In the genomic region with DNA sequence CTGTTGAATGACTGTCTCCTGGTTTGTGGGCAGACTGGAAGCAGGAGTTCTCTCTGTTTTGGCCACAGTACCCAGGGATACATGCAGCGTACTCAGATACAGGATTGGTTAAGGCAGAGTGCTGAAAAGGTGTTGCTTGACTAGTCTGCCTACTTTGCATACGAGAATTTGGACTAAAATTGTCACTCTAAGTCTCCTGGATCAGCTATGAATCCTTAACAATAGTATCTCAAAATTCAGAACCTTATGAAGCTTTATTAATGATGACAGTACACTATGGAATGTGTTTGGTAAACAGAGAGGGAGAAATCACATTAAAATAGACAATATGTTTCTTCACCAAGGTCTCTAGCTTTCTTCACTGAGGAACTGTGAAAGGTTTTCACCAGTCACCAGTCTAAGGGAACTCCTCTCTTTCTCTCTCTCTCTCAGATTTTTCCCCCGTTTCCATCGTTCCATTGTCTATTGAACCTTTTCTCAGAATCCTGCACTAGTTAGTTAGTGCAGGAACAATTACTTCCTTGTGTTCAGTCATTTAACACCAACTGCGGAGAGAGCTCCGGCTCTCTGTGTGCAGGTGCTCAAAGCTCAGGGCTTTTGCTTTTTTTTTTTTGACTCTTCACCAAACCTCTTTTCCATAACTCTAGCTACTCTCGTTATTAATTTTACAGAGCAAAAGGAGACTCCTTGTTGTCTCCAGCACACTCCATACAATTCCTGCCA, we compare ENCODE assay signal across 14 cellular contexts.
DNase-seq lines count a peak whose midpoint lies in the region; ATAC-seq and TF ChIP-seq lines count a peak whose summit lies in the region.
"Had no signal": no experiment of that assay in that cellular context is flagged by ENCODE, and none has a peak within 500 bp of the region (broad histone marks: within the 10 kb centered on the region; RNA-seq: fewer than 3 reads in every experiment).

No MANE protein-coding gene starts in this region.

- peak; percentile 39 for DNase-seq in EH (ENCODE audit: low read depth)
- DNase-seq in NCI-H526 treated with DMSO at 0.1 percent for 48 hours (lab: John Stamatoyannopoulos, UW), result peak; percentile 80
- no peak for DNase-seq in endothelial cell (ENCODE audit: low spot score)
- no peak for DNase-seq in neural crest cell (ENCODE audit: low read depth, low spot score)
- DNase-seq in activated CD4-positive, alpha-beta T cell treated with anti-CD3 and anti-CD28 coated beads for 36 hours, result no peak
- DNase-seq in posterior cingulate gyrus, result no peak
- DNase-seq in activated CD8-positive, alpha-beta memory T cell treated with anti-CD3 and anti-CD28 coated beads for 24 hours, result no peak
- DNase-seq in NCI-H1092 (lab: John Stamatoyannopoulos, UW), result no peak
- DNase-seq: activated effector memory CD4-positive, alpha-beta T cell treated with Interleukin-2 at 50 U/mL for 16 hours; colonic mucosa; NCI-H1417; NCI-H345; transverse colon had no signal

- H3K27ac Mint-ChIP-seq in endothelial cell (ENCODE audit: unreplicated experiment) (peak overlapping the region; percentile 91), neural crest cell (ENCODE audit: unreplicated experiment) (peak overlapping the region; percentile 48)
- H3K27ac Mint-ChIP-seq in activated CD4-positive, alpha-beta T cell treated with anti-CD3 and anti-CD28 coated beads for 36 hours, result no peak overlapping the region
- H3K27ac Mint-ChIP-seq: stimulated activated memory B cell treated with anti-CD40 and anti-IgM and Interleukin-4, amounts not matched to agents 10 μg/mL and 1 μg/mL and 100 μg/mL, for 72 hours had no signal

- H3K36me3 Mint-ChIP-seq in endothelial cell (ENCODE audit: low read depth, unreplicated experiment), result no peaks in the 10 kb centered on the region
- no peaks in the 10 kb centered on the region for H3K36me3 Mint-ChIP-seq in neural crest cell (ENCODE audit: low read depth)
- no peaks in the 10 kb centered on the region for H3K36me3 Mint-ChIP-seq in activated CD4-positive, alpha-beta T cell treated with anti-CD3 and anti-CD28 coated beads for 36 hours (ENCODE audit: low read depth)
- H3K36me3 Mint-ChIP-seq: stimulated activated memory B cell treated with anti-CD40 and anti-IgM and Interleukin-4, amounts not matched to agents 10 μg/mL and 1 μg/mL and 100 μg/mL, for 72 hours had no signal

- POLR2A ChIA-PET in activated CD4-positive, alpha-beta T cell treated with anti-CD3 and anti-CD28 coated beads for 36 hours (lab: Charles Lee), result no interaction called here

- H3K4me3 Mint-ChIP-seq in endothelial cell (ENCODE audit: unreplicated experiment) (no peak overlapping the region), neural crest cell (no peak overlapping the region)
- H3K4me3 Mint-ChIP-seq in activated CD4-positive, alpha-beta T cell treated with anti-CD3 and anti-CD28 coated beads for 36 hours, result no peak overlapping the region
- H3K4me3 Mint-ChIP-seq: stimulated activated memory B cell treated with anti-CD40 and anti-IgM and Interleukin-4, amounts not matched to agents 10 μg/mL and 1 μg/mL and 100 μg/mL, for 72 hours had no signal

- H3K9me3 Mint-ChIP-seq in endothelial cell (ENCODE audit: unreplicated experiment) (no peaks in the 10 kb centered on the region), neural crest cell (no peaks in the 10 kb centered on the region)
- H3K9me3 Mint-ChIP-seq in activated CD4-positive, alpha-beta T cell treated with anti-CD3 and anti-CD28 coated beads for 36 hours (ENCODE audit: low read depth), result no peaks in the 10 kb centered on the region
- H3K9me3 Mint-ChIP-seq: stimulated activated memory B cell treated with anti-CD40 and anti-IgM and Interleukin-4, amounts not matched to agents 10 μg/mL and 1 μg/mL and 100 μg/mL, for 72 hours had no signal

- no peak for TF ChIP-seq CTCF in endothelial cell (IDR thresholded peaks at IDR 0.05; ENCODE audit: unreplicated experiment)
- no peak for TF ChIP-seq CTCF in neural crest cell (conservative IDR thresholded peaks at IDR 0.05)

- H3K4me1 Mint-ChIP-seq in endothelial cell (ENCODE audit: unreplicated experiment) (peaks cover 47% of the 10 kb centered on the region), neural crest cell (peaks cover 62% of the 10 kb centered on the region)
- no peaks in the 10 kb centered on the region for H3K4me1 Mint-ChIP-seq in activated CD4-positive, alpha-beta T cell treated with anti-CD3 and anti-CD28 coated beads for 36 hours
- H3K4me1 Mint-ChIP-seq: stimulated activated memory B cell treated with anti-CD40 and anti-IgM and Interleukin-4, amounts not matched to agents 10 μg/mL and 1 μg/mL and 100 μg/mL, for 72 hours had no signal

- CTCF ChIA-PET in activated CD4-positive, alpha-beta T cell treated with anti-CD3 and anti-CD28 coated beads for 36 hours (lab: Charles Lee), result interaction anchor here (0.6 to 0.7 kb wide), 2 partner anchors 36 to 64 kb away, joined by 4 read pairs; no protein-coding TSS in a partner anchor

- ATAC-seq in activated CD4-positive, alpha-beta T cell treated with anti-CD3 and anti-CD28 coated beads for 36 hours, result no peak
- ATAC-seq: stimulated activated memory B cell treated with anti-CD40 and anti-IgM and Interleukin-4, amounts not matched to agents 10 μg/mL and 1 μg/mL and 100 μg/mL, for 72 hours had no signal

- intact Hi-C loops in activated CD4-positive, alpha-beta T cell treated with anti-CD3 and anti-CD28 coated beads for 36 hours (cut with DNase I, micrococcal nuclease), result no loop called here
- intact Hi-C loops in posterior cingulate gyrus (cut with DNase I), result no loop called here

- peaks cover 2% of the 10 kb centered on the region for H3K27me3 Mint-ChIP-seq in endothelial cell (ENCODE audit: unreplicated experiment)
- no peaks in the 10 kb centered on the region for H3K27me3 Mint-ChIP-seq in neural crest cell (ENCODE audit: low read depth)
- peaks cover 4% of the 10 kb centered on the region for H3K27me3 Mint-ChIP-seq in activated CD4-positive, alpha-beta T cell treated with anti-CD3 and anti-CD28 coated beads for 36 hours

Comparison
In these comparisons a context has a peak if more than half of its experiments do, and no peak if none do; other contexts are left out.
1. DNase-seq: peak in EH (single experiment) and NCI-H526 treated with DMSO at 0.1 percent for 48 hours (single experiment); none in endothelial cell (single experiment), neural crest cell (single experiment), activated CD4-positive, alpha-beta T cell treated with anti-CD3 and anti-CD28 coated beads for 36 hours (single experiment), posterior cingulate gyrus (0 of 10), activated CD8-positive, alpha-beta memory T cell treated with anti-CD3 and anti-CD28 coated beads for 24 hours (single experiment) and NCI-H1092 (single experiment).